ENCODE assay signal across 20 cellular contexts in the genomic region with DNA sequence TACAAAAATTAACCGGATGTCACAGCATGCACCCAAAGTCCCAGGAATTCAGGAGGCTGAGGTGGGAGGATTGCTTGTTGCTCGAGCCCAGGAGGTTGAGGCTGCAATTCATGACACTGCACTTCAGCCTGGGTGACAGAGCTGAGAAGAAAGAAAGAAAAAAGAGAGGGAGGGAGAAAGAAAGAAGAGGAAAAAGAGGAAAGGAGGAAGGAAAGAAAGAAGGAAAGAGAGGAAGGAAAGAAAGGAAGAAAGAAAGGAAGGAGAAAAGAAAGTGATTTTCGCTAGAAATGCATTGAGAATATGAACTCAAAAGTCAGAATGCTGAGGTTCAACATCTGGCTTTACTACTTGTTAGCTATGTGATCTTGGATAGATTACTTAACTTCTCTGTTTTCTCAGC. TPM values are rescaled to one million over a fixed set of nuclear protein-coding genes. Genes with fewer than 3 reads are reported as not detected.
DNase-seq lines count a peak whose midpoint lies in the region; ATAC-seq and TF ChIP-seq lines count a peak whose summit lies in the region.
"Had no signal": no experiment of that assay in that cellular context is flagged by ENCODE, and none has a peak within 500 bp of the region (broad histone marks: within the 10 kb centered on the region; RNA-seq: fewer than 3 reads in every experiment).

No MANE protein-coding gene starts in this region.

- POLR2A ChIA-PET in activated CD4-positive, alpha-beta T cell treated with anti-CD3 and anti-CD28 coated beads for 36 hours (lab: Charles Lee), result no interaction called here

- CTCF ChIA-PET in activated CD4-positive, alpha-beta T cell treated with anti-CD3 and anti-CD28 coated beads for 36 hours (lab: Charles Lee), result no interaction called here

- peak overlapping the region; percentile 26 for H3K27ac Mint-ChIP-seq in activated CD4-positive, alpha-beta T cell treated with anti-CD3 and anti-CD28 coated beads for 36 hours
- peak overlapping the region; percentile 83 for H3K27ac Mint-ChIP-seq in central memory CD8-positive, alpha-beta T cell (ENCODE audit: low read depth)

- H3K27me3 Mint-ChIP-seq in activated CD4-positive, alpha-beta T cell treated with anti-CD3 and anti-CD28 coated beads for 36 hours, result no peaks in the 10 kb centered on the region
- H3K27me3 Mint-ChIP-seq in central memory CD8-positive, alpha-beta T cell, result no peaks in the 10 kb centered on the region

- no peak for DNase-seq in activated CD4-positive, alpha-beta T cell treated with anti-CD3 and anti-CD28 coated beads for 36 hours
- no peak for DNase-seq in activated CD4-positive, alpha-beta T cell treated with anti-CD3 and anti-CD28 coated beads for 1 hour
- DNase-seq in HL-60 (ENCODE audit: low read depth in 1 of 2, low spot score in 1 of 2) (no peak), sigmoid colon (no peak)
- DNase-seq in central memory CD8-positive, alpha-beta T cell (ENCODE audit: low spot score in 2 of 2), result no peak
- DNase-seq: activated T-cell treated with anti-CD3 and anti-CD28 coated beads, Interleukin-2, amount 50 U/mL, for 72 hours; adrenal gland; C1 segment of cervical spinal cord; caudate nucleus; effector memory CD4-positive, alpha-beta T cell; NCI-H1417; NCI-H226; stimulated activated CD4-positive, alpha-beta T cell treated with anti-CD3 and anti-CD28 coated beads, Interleukin-2, amount 100 ng/mL, for 48 hours; T1000; tibial artery had no signal

- TF ChIP-seq POLR2A in sigmoid colon (IDR thresholded peaks at IDR 0.05), result no peak

- H3K4me1 Mint-ChIP-seq in activated CD4-positive, alpha-beta T cell treated with anti-CD3 and anti-CD28 coated beads for 36 hours, result peaks cover 90% of the 10 kb centered on the region
- H3K4me1 Mint-ChIP-seq in central memory CD8-positive, alpha-beta T cell, result peaks cover 87% of the 10 kb centered on the region

- no peak overlapping the region for H3K4me3 ChIP-seq in HL-60 (replicated peaks; ENCODE audit: insufficient read depth, low read length)
- H3K4me3 ChIP-seq in sigmoid colon, result no peak overlapping the region
- H3K4me3 ChIP-seq: adrenal gland, hepatocyte, tibial artery had no signal

- peaks cover 0 to 98% (median 87%) of the 10 kb centered on the region in 4 donors for H3K4me1 ChIP-seq in sigmoid colon

- no peak for ATAC-seq in activated CD4-positive, alpha-beta T cell treated with anti-CD3 and anti-CD28 coated beads for 36 hours
- no peak for ATAC-seq in central memory CD8-positive, alpha-beta T cell (replicated peaks; ENCODE audit: extremely low read depth, poor library complexity, severe bottlenecking)
- ATAC-seq in HG03108 (IDR thresholded peaks at IDR 0.05; ENCODE audit: unreplicated experiment), result no peak
- ATAC-seq in SK-N-SH treated with all-trans-retinoic acid at 6 μM for 48 hours, result no peak
- ATAC-seq in HG02840 (IDR thresholded peaks at IDR 0.05; ENCODE audit: low FRiP score, unreplicated experiment), result no peak
- ATAC-seq: activated T-cell treated with anti-CD3 and anti-CD28 coated beads, Interleukin-2, amount 50 U/mL, for 72 hours had no signal

- no peak overlapping the region for H3K4me3 Mint-ChIP-seq in activated CD4-positive, alpha-beta T cell treated with anti-CD3 and anti-CD28 coated beads for 36 hours
- peak overlapping the region; percentile 33 for H3K4me3 Mint-ChIP-seq in central memory CD8-positive, alpha-beta T cell

- no peaks in the 10 kb centered on the region for H3K9me3 ChIP-seq in sigmoid colon
- H3K9me3 ChIP-seq: adrenal gland, tibial artery had no signal

- WGBS in sigmoid colon, 2 donors, result 88 to 91% methylated on average over 3 of the region's 3 CpGs

- H3K27me3 ChIP-seq in HL-60 (ENCODE audit: insufficient read depth, poor library complexity, severe bottlenecking) (no peaks in the 10 kb centered on the region), sigmoid colon (no peaks in the 10 kb centered on the region)
- H3K27me3 ChIP-seq: adrenal gland, hepatocyte, tibial artery had no signal

- intact Hi-C loops in activated CD4-positive, alpha-beta T cell treated with anti-CD3 and anti-CD28 coated beads for 36 hours (cut with DNase I, micrococcal nuclease), result no loop called here
- intact Hi-C loops in sigmoid colon (cut with DNase I), result no loop called here

- H3K36me3 Mint-ChIP-seq in activated CD4-positive, alpha-beta T cell treated with anti-CD3 and anti-CD28 coated beads for 36 hours (ENCODE audit: low read depth), result peaks cover 14% of the 10 kb centered on the region
- peaks cover 7% of the 10 kb centered on the region for H3K36me3 Mint-ChIP-seq in central memory CD8-positive, alpha-beta T cell (ENCODE audit: insufficient read depth)

- peak overlapping the region; percentile 35 for H3K27ac ChIP-seq in HL-60 (replicated peaks)
- H3K27ac ChIP-seq in sigmoid colon, result peak overlapping the region; percentile 9 to 98 (median 68)
- H3K27ac ChIP-seq: 22Rv1, adrenal gland, hepatocyte had no signal

- H3K9me3 Mint-ChIP-seq in activated CD4-positive, alpha-beta T cell treated with anti-CD3 and anti-CD28 coated beads for 36 hours (ENCODE audit: low read depth), result no peaks in the 10 kb centered on the region
- H3K9me3 Mint-ChIP-seq in central memory CD8-positive, alpha-beta T cell, result no peaks in the 10 kb centered on the region
- H3K9me3 Mint-ChIP-seq: activated T-cell treated with anti-CD3 and anti-CD28 coated beads, Interleukin-2, amount 50 U/mL, for 72 hours had no signal

- TF ChIP-seq CTCF in HL-60 (IDR thresholded peaks at IDR 0.05; ENCODE audit: insufficient read depth, low read length), result no peak
- no peak for TF ChIP-seq CTCF in sigmoid colon (IDR thresholded peaks at IDR 0.05)

- H3K36me3 ChIP-seq in sigmoid colon, result no peaks in the 10 kb centered on the region
- H3K36me3 ChIP-seq: adrenal gland, tibial artery had no signal

- no peak for TF ChIP-seq EP300 in sigmoid colon (IDR thresholded peaks at IDR 0.05)

TF ChIP-seq in SK-N-SH treated with all-trans-retinoic acid at 6 μM for 48 hours, 23 proteins besides CTCF, POLR2A, EP300 and RAD21:
- TF ChIP-seq ARNTL (CRISPR knock-in tag; IDR thresholded peaks at IDR 0.05; ENCODE audit: borderline replicate concordance, low read depth), result no peak
- no peak for TF ChIP-seq ZNF70 (CRISPR knock-in tag; IDR thresholded peaks at IDR 0.05)
- TF ChIP-seq ESRRG (CRISPR knock-in tag; IDR thresholded peaks at IDR 0.05), result no peak
- no peak for TF ChIP-seq ISL1 (CRISPR knock-in tag; IDR thresholded peaks at IDR 0.05)
- no peak for TF ChIP-seq PATZ1 (CRISPR knock-in tag; IDR thresholded peaks at IDR 0.05; ENCODE audit: borderline replicate concordance)
- TF ChIP-seq PPARA (CRISPR knock-in tag; IDR thresholded peaks at IDR 0.05; ENCODE audit: borderline replicate concordance), result no peak
- TF ChIP-seq ZFP3 (CRISPR knock-in tag; IDR thresholded peaks at IDR 0.05), result no peak

RNA-seq across cellular contexts. Expression of gene SENP6, which starts 6.6 kb away (rescaled TPM):
- 10 to 100 TPM; 69.5 to 75.1 TPM for total RNA-seq in activated CD4-positive, alpha-beta T cell treated with anti-CD3 and anti-CD28 coated beads for 36 hours
- total RNA-seq in sigmoid colon, result 100 to 1,000 TPM; 122 to 157 (median 148) TPM
- polyA plus RNA-seq in sigmoid colon, result 10 to 100 TPM; 18.0 to 31.8 (median 24.5) TPM
